Comparison of ENCODE assay signal across 16 cellular contexts in the genomic region with DNA sequence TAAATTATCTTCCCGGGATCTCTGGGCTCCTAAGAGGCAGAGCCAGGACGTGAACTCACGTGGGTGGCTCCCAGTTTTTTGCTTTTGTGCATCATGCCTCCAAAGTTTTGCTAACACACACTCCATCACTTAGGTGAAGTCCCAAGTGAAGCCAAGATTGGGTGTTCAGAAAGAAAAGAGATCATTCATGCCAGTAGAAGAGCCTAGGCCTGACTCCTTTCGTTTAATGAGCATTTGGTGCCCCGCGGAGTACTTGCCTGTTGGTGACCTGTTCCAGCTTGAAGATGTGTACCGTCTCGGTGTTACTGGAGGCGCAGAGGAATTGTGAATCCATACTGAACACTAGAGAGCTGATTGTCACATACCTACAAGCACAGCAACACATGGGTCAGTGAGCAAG. TPM values are rescaled to one million over a fixed set of nuclear protein-coding genes. Genes with fewer than 3 reads are reported as not detected.
DNase-seq lines count a peak whose midpoint lies in the region; ATAC-seq lines count a peak whose summit lies in the region.
"Had no signal": no experiment of that assay in that cellular context is flagged by ENCODE, and none has a peak within 500 bp of the region (broad histone marks: within the 10 kb centered on the region; RNA-seq: fewer than 3 reads in every experiment).

No MANE protein-coding gene starts in this region.

- H3K27me3 Mint-ChIP-seq in activated CD4-positive, alpha-beta T cell treated with anti-CD3 and anti-CD28 coated beads, Interleukin-2, amount 10 ng/mL, durations not matched to agents 7 days and 5 days = no peaks in the 10 kb centered on the region
- H3K27me3 Mint-ChIP-seq in activated T-cell treated with anti-CD3 and anti-CD28 coated beads, Interleukin-2, amount 50 U/mL, for 72 hours (ENCODE audit: low read depth) = no peaks in the 10 kb centered on the region
- H3K27me3 Mint-ChIP-seq in CD4-positive, alpha-beta memory T cell = no peaks in the 10 kb centered on the region
- H3K27me3 Mint-ChIP-seq: CD4-positive, CD25-positive, alpha-beta regulatory T cell had no signal

- peak overlapping the region; percentile 41 for H3K27ac Mint-ChIP-seq in activated CD4-positive, alpha-beta T cell treated with anti-CD3 and anti-CD28 coated beads, Interleukin-2, amount 10 ng/mL, durations not matched to agents 7 days and 5 days
- peak overlapping the region; percentile 69 for H3K27ac Mint-ChIP-seq in activated T-cell treated with anti-CD3 and anti-CD28 coated beads, Interleukin-2, amount 50 U/mL, for 72 hours
- H3K27ac Mint-ChIP-seq in CD4-positive, alpha-beta memory T cell = peak overlapping the region in 2 of 7 donors; percentile 24 to 55
- H3K27ac Mint-ChIP-seq: GM23338 had no signal

- H3K4me3 Mint-ChIP-seq in activated CD4-positive, alpha-beta T cell treated with anti-CD3 and anti-CD28 coated beads, Interleukin-2, amount 10 ng/mL, durations not matched to agents 7 days and 5 days = no peak overlapping the region
- no peak overlapping the region for H3K4me3 Mint-ChIP-seq in activated T-cell treated with anti-CD3 and anti-CD28 coated beads, Interleukin-2, amount 50 U/mL, for 72 hours
- no peak overlapping the region for H3K4me3 Mint-ChIP-seq in CD4-positive, alpha-beta memory T cell
- H3K4me3 Mint-ChIP-seq: CD4-positive, CD25-positive, alpha-beta regulatory T cell; GM23338 had no signal

- CTCF ChIA-PET in activated CD4-positive, alpha-beta T cell treated with anti-CD3 and anti-CD28 coated beads, Interleukin-2, amount 10 ng/mL, durations not matched to agents 7 days and 5 days (lab: Charles Lee) = interaction anchor here (1.1 to 2.3 kb wide), 5 partner anchors 10 to 228 kb away, joined by 3 to 10 read pairs (median 3); no protein-coding TSS in a partner anchor
- CTCF ChIA-PET in CD4-positive, alpha-beta memory T cell (lab: Charles Lee; ENCODE audit: partially characterized antibody) = interaction anchor here (1.3 to 12.8 kb wide), 14 partner anchors 9 to 260 kb away, joined by 3 to 181 read pairs (median 12); a partner anchor contains a TSS

- peaks cover 52% of the 10 kb centered on the region for H3K4me1 Mint-ChIP-seq in activated CD4-positive, alpha-beta T cell treated with anti-CD3 and anti-CD28 coated beads, Interleukin-2, amount 10 ng/mL, durations not matched to agents 7 days and 5 days
- H3K4me1 Mint-ChIP-seq in activated T-cell treated with anti-CD3 and anti-CD28 coated beads, Interleukin-2, amount 50 U/mL, for 72 hours (ENCODE audit: low read depth) = peaks cover 33% of the 10 kb centered on the region
- peaks cover 28 to 41% (median 31%) of the 10 kb centered on the region in 4 donors for H3K4me1 Mint-ChIP-seq in CD4-positive, alpha-beta memory T cell

- intact Hi-C loops in sciatic nerve (cut with DNase I) = no loop called here
- intact Hi-C loops in CD4-positive, alpha-beta memory T cell (cut with micrococcal nuclease) = no loop called here

- peaks cover 36% of the 10 kb centered on the region for H3K4me1 ChIP-seq in CD4-positive, alpha-beta memory T cell (ENCODE audit: insufficient read depth, low read length)

- POLR2A ChIA-PET in activated CD4-positive, alpha-beta T cell treated with anti-CD3 and anti-CD28 coated beads, Interleukin-2, amount 10 ng/mL, durations not matched to agents 7 days and 5 days (lab: Charles Lee) = no interaction called here
- POLR2A ChIA-PET in CD4-positive, alpha-beta memory T cell (lab: Charles Lee; ENCODE audit: partially characterized antibody) = interaction anchor here (1.8 to 10.2 kb wide), 2 partner anchors 34 to 142 kb away, joined by 7 to 90 read pairs; a partner anchor contains a TSS

- H3K9me3 Mint-ChIP-seq in activated CD4-positive, alpha-beta T cell treated with anti-CD3 and anti-CD28 coated beads, Interleukin-2, amount 10 ng/mL, durations not matched to agents 7 days and 5 days = no peaks in the 10 kb centered on the region
- H3K9me3 Mint-ChIP-seq in activated T-cell treated with anti-CD3 and anti-CD28 coated beads, Interleukin-2, amount 50 U/mL, for 72 hours = no peaks in the 10 kb centered on the region
- peaks cover 0 to 3% (median 0%) of the 10 kb centered on the region in 8 donors for H3K9me3 Mint-ChIP-seq in CD4-positive, alpha-beta memory T cell
- H3K9me3 Mint-ChIP-seq: CD4-positive, CD25-positive, alpha-beta regulatory T cell; GM23338 had no signal

- H3K9me3 ChIP-seq in CD4-positive, alpha-beta memory T cell (ENCODE audit: control insufficient read depth in 1 of 2, low read length in 2 of 2) = no peaks in the 10 kb centered on the region
- H3K9me3 ChIP-seq: BLaER1 treated with 17β-estradiol and CSF1 and Interleukin-3, amounts not matched to agents 10 nM and 100 nM had no signal

- no peak for DNase-seq in activated CD4-positive, alpha-beta T cell treated with anti-CD3 and anti-CD28 coated beads, Interleukin-2, amount 10 ng/mL, durations not matched to agents 7 days and 5 days
- DNase-seq in activated CD4-positive, alpha-beta T cell treated with anti-CD3 and anti-CD28 coated beads, Interleukin-2, amount 50 U/mL, for 4 hours = no peak
- no peak for DNase-seq in activated T-cell treated with anti-CD3 and anti-CD28 coated beads, Interleukin-2, amount 50 U/mL, for 72 hours
- no peak for DNase-seq in activated T-cell treated with anti-CD3 and anti-CD28 coated beads for 4 hours
- peak; percentile 12 for DNase-seq in sciatic nerve (ENCODE audit: low spot score)
- no peak for DNase-seq in DMS79 treated with DMSO at 0.1 percent for 48 hours (lab: John Stamatoyannopoulos, UW)
- no peak for DNase-seq in CD4-positive, alpha-beta memory T cell
- DNase-seq: Calu3; CD4-positive, CD25-positive, alpha-beta regulatory T cell; DMS 273 treated with DMSO at 0.1 percent for 48 hours; H7 had no signal

- peak overlapping the region; percentile 41 for H3K27ac ChIP-seq in angular gyrus (ENCODE audit: low read depth, low read length)
- H3K27ac ChIP-seq in CD4-positive, alpha-beta memory T cell (ENCODE audit: low read depth, low read length) = no peak overlapping the region
- H3K27ac ChIP-seq: 22Rv1 had no signal

- no peak for ATAC-seq in activated T-cell treated with anti-CD3 and anti-CD28 coated beads, Interleukin-2, amount 50 U/mL, for 72 hours (replicated peaks in 1 of 2)
- ATAC-seq in sciatic nerve = no peak
- ATAC-seq: GM12878, GM23338 had no signal

- H3K36me3 ChIP-seq in CD4-positive, alpha-beta memory T cell (ENCODE audit: insufficient read depth, low read length) = peaks cover 18% of the 10 kb centered on the region

- H3K4me3 ChIP-seq in CD4-positive, alpha-beta memory T cell (ENCODE audit: low read length in 2 of 2) = no peak overlapping the region
- H3K4me3 ChIP-seq: BLaER1 treated with 17β-estradiol and CSF1 and Interleukin-3, amounts not matched to agents 10 nM and 100 nM; GM12878; GM23338 had no signal

- no peaks in the 10 kb centered on the region for H3K27me3 ChIP-seq in CD4-positive, alpha-beta memory T cell (ENCODE audit: insufficient read depth, low read length)
- H3K27me3 ChIP-seq: BLaER1 treated with 17β-estradiol and CSF1 and Interleukin-3, amounts not matched to agents 10 nM and 100 nM had no signal

- peaks cover 49% of the 10 kb centered on the region for H3K36me3 Mint-ChIP-seq in activated CD4-positive, alpha-beta T cell treated with anti-CD3 and anti-CD28 coated beads, Interleukin-2, amount 10 ng/mL, durations not matched to agents 7 days and 5 days (ENCODE audit: low read depth)
- H3K36me3 Mint-ChIP-seq in activated T-cell treated with anti-CD3 and anti-CD28 coated beads, Interleukin-2, amount 50 U/mL, for 72 hours (ENCODE audit: insufficient read depth in 2 of 2) = peaks cover 8 to 24% of the 10 kb centered on the region in 2 donors
- H3K36me3 Mint-ChIP-seq in CD4-positive, alpha-beta memory T cell = peaks cover 3 to 31% of the 10 kb centered on the region in 2 donors

RNA-seq across cellular contexts. Expression of a gene that starts 24.1 kb away (rescaled TPM):
- 10 to 100 TPM; 28.2 to 34.4 TPM for total RNA-seq in activated CD4-positive, alpha-beta T cell treated with anti-CD3 and anti-CD28 coated beads, Interleukin-2, amount 10 ng/mL, durations not matched to agents 7 days and 5 days
- total RNA-seq in activated T-cell treated with anti-CD3 and anti-CD28 coated beads, Interleukin-2, amount 50 U/mL, for 72 hours = 10 to 100 TPM; 61.0 to 85.8 TPM
- 46.5 TPM for total RNA-seq in sciatic nerve
- total RNA-seq in CD4-positive, alpha-beta memory T cell = 10 to 100 TPM; 11.9 to 12.3 TPM
- polyA plus RNA-seq in CD4-positive, alpha-beta memory T cell = 1 to 10 TPM; 4.4 to 7.9 TPM
